Comparison of ENCODE assay signal across 23 cellular contexts in genomic region chr2:46950314-46950713, GRCh38. TPM values are rescaled to one million over a fixed set of nuclear protein-coding genes. Genes with fewer than 3 reads are reported as not detected.
DNase-seq lines count a peak whose midpoint lies in the region; TF ChIP-seq lines count a peak whose summit lies in the region.
"Had no signal": no experiment of that assay in that cellular context is flagged by ENCODE, and none has a peak within 500 bp of the region (broad histone marks: within the 10 kb centered on the region; RNA-seq: fewer than 3 reads in every experiment).

No MANE protein-coding gene starts in this region.

- H3K27ac Mint-ChIP-seq in neural crest cell (ENCODE audit: unreplicated experiment): peak overlapping the region; percentile 43
- H3K27ac Mint-ChIP-seq in activated naive CD4-positive, alpha-beta T cell treated with anti-CD3 and anti-CD28 coated beads, Interleukin-2, amount 10 ng/mL, durations not matched to agents 7 days and 5 days: no peak overlapping the region
- H3K27ac Mint-ChIP-seq: CD4-positive, alpha-beta T cell had no signal

- no peak for TF ChIP-seq POLR2A in stomach (IDR thresholded peaks at IDR 0.05)

- TF ChIP-seq EP300 in stomach (IDR thresholded peaks at IDR 0.05): no peak

- peak overlapping the region in 2 of 11 experiments; percentile 8 to 13; a peak in 1 of 22 replicates for H3K9ac ChIP-seq in BLaER1 treated with 17β-estradiol and CSF1 and Interleukin-3, amounts not matched to agents 10 nM and 100 nM
- H3K9ac ChIP-seq in GM23248 (no peak overlapping the region), adipocyte (ENCODE audit: low read length) (peak overlapping the region; percentile 7)
- H3K9ac ChIP-seq: SK-N-SH had no signal

- peak overlapping the region; percentile 53 to 99 (median 95); a peak in 21 of 22 replicates for H3K4me2 ChIP-seq in BLaER1 treated with 17β-estradiol and CSF1 and Interleukin-3, amounts not matched to agents 10 nM and 100 nM
- no peak overlapping the region for H3K4me2 ChIP-seq in GM23248 (ENCODE audit: unreplicated experiment)
- H3K4me2 ChIP-seq: SK-N-SH had no signal

- H3K36me3 Mint-ChIP-seq in neural crest cell (ENCODE audit: low read depth): peaks cover 8% of the 10 kb centered on the region
- H3K36me3 Mint-ChIP-seq in activated naive CD4-positive, alpha-beta T cell treated with anti-CD3 and anti-CD28 coated beads, Interleukin-2, amount 10 ng/mL, durations not matched to agents 7 days and 5 days: peaks cover 47% of the 10 kb centered on the region

- no peaks in the 10 kb centered on the region for H3K27me3 Mint-ChIP-seq in neural crest cell (ENCODE audit: low read depth)
- no peaks in the 10 kb centered on the region for H3K27me3 Mint-ChIP-seq in activated naive CD4-positive, alpha-beta T cell treated with anti-CD3 and anti-CD28 coated beads, Interleukin-2, amount 10 ng/mL, durations not matched to agents 7 days and 5 days
- H3K27me3 Mint-ChIP-seq: CD4-positive, alpha-beta T cell had no signal

- no peaks in the 10 kb centered on the region for H3K9me3 ChIP-seq in BLaER1 treated with 17β-estradiol and CSF1 and Interleukin-3, amounts not matched to agents 10 nM and 100 nM (replicated peaks in 1 of 11)
- H3K9me3 ChIP-seq in GM23248 (ENCODE audit: low read depth) (no peaks in the 10 kb centered on the region), adipocyte (ENCODE audit: control insufficient read depth, low read length) (no peaks in the 10 kb centered on the region), stomach (no peaks in the 10 kb centered on the region)
- H3K9me3 ChIP-seq: SK-N-SH had no signal

- peak overlapping the region in 7 of 11 experiments; percentile 4 to 88 (median 38); a peak in 6 of 22 replicates for H3K27ac ChIP-seq in BLaER1 treated with 17β-estradiol and CSF1 and Interleukin-3, amounts not matched to agents 10 nM and 100 nM
- H3K27ac ChIP-seq in GM23248 (peak overlapping the region; percentile 30), stomach (no peak overlapping the region)
- H3K27ac ChIP-seq: VCaP had no signal

- H3K27me3 ChIP-seq in BLaER1 treated with 17β-estradiol and CSF1 and Interleukin-3, amounts not matched to agents 10 nM and 100 nM: no peaks in the 10 kb centered on the region
- H3K27me3 ChIP-seq in GM23248 (replicated peaks; ENCODE audit: insufficient read depth) (no peaks in the 10 kb centered on the region), adipocyte (replicated peaks; ENCODE audit: control insufficient read depth, insufficient read depth, low read length) (no peaks in the 10 kb centered on the region), stomach (peaks cover 0 to 4% (median 0%) of the 10 kb centered on the region in 3 donors)
- H3K27me3 ChIP-seq: dorsolateral prefrontal cortex had no signal

- H3K9me2 ChIP-seq in GM23248 (ENCODE audit: insufficient read depth): no peaks in the 10 kb centered on the region
- H3K9me2 ChIP-seq: SK-N-SH had no signal

- H3K9me3 Mint-ChIP-seq in neural crest cell: no peaks in the 10 kb centered on the region
- no peaks in the 10 kb centered on the region for H3K9me3 Mint-ChIP-seq in activated naive CD4-positive, alpha-beta T cell treated with anti-CD3 and anti-CD28 coated beads, Interleukin-2, amount 10 ng/mL, durations not matched to agents 7 days and 5 days
- H3K9me3 Mint-ChIP-seq: CD4-positive, alpha-beta T cell had no signal

- H3K4me1 Mint-ChIP-seq in neural crest cell: peaks cover 9% of the 10 kb centered on the region
- peaks cover 40% of the 10 kb centered on the region for H3K4me1 Mint-ChIP-seq in activated naive CD4-positive, alpha-beta T cell treated with anti-CD3 and anti-CD28 coated beads, Interleukin-2, amount 10 ng/mL, durations not matched to agents 7 days and 5 days

- intact Hi-C loops in stomach (cut with DNase I; ENCODE audit: low total_unique reads): no loop called here

- H3K79me2 ChIP-seq in GM23248 (ENCODE audit: insufficient read depth): peaks cover 96% of the 10 kb centered on the region

- H2AFZ ChIP-seq in GM23248: no peak overlapping the region

- CTCF ChIA-PET in activated naive CD4-positive, alpha-beta T cell treated with anti-CD3 and anti-CD28 coated beads, Interleukin-2, amount 10 ng/mL, durations not matched to agents 7 days and 5 days (lab: Charles Lee): no interaction called here

- peaks cover 67 to 91% (median 82%) of the 10 kb centered on the region in 10 experiments for H3K4me1 ChIP-seq in BLaER1 treated with 17β-estradiol and CSF1 and Interleukin-3, amounts not matched to agents 10 nM and 100 nM
- H3K4me1 ChIP-seq in GM23248 (ENCODE audit: insufficient read depth) (peaks cover 23% of the 10 kb centered on the region), adipocyte (ENCODE audit: control insufficient read depth, insufficient read depth, low read length) (peaks cover 32% of the 10 kb centered on the region), stomach (peaks cover 7 to 16% (median 9%) of the 10 kb centered on the region in 4 donors)

- H3F3A ChIP-seq in GM23248 (ENCODE audit: insufficient read depth): peaks cover 44% of the 10 kb centered on the region

- peaks cover 32 to 86% (median 65%) of the 10 kb centered on the region in 11 experiments for H3K36me3 ChIP-seq in BLaER1 treated with 17β-estradiol and CSF1 and Interleukin-3, amounts not matched to agents 10 nM and 100 nM
- peaks cover 41% of the 10 kb centered on the region for H3K36me3 ChIP-seq in GM23248 (ENCODE audit: low read depth)
- H3K36me3 ChIP-seq in adipocyte (ENCODE audit: control insufficient read depth, insufficient read depth, low read length, severe bottlenecking): peaks cover 42% of the 10 kb centered on the region
- H3K36me3 ChIP-seq in stomach: peaks cover 3 to 41% (median 37%) of the 10 kb centered on the region in 4 donors

- 22 to 30% methylated on average over 8 of the region's 8 CpGs for WGBS in GM23248 (ENCODE audit: low coverage in 1 of 2, low lambda C conversion rate in 2 of 2, missing lambda C conversion rate in 2 of 2), 2 experiments
- 84 to 96% (median 90%) methylated on average over 8 of the region's 8 CpGs for whole genome bisulfite sequencing in stomach, 5 donors

- no peak overlapping the region for H3K4me3 ChIP-seq in BLaER1 treated with 17β-estradiol and CSF1 and Interleukin-3, amounts not matched to agents 10 nM and 100 nM
- no peak overlapping the region for H3K4me3 ChIP-seq in GM23248
- peak overlapping the region; percentile 13 for H3K4me3 ChIP-seq in adipocyte (ENCODE audit: low read length)
- H3K4me3 ChIP-seq in stomach: no peak overlapping the region
- H3K4me3 ChIP-seq: dorsolateral prefrontal cortex had no signal

- TF ChIP-seq CTCF in neural crest cell (conservative IDR thresholded peaks at IDR 0.05) (no peak), stomach (IDR thresholded peaks at IDR 0.05) (no peak)

- H4K20me1 ChIP-seq in BLaER1 treated with 17β-estradiol and CSF1 and Interleukin-3, amounts not matched to agents 10 nM and 100 nM: peaks cover 0 to 75% (median 19%) of the 10 kb centered on the region in 11 experiments; a peak in 12 of 22 replicates
- H4K20me1 ChIP-seq in GM23248 (ENCODE audit: insufficient read depth): 0 out of 2 replicates have a peak, but pooled peaks cover 5% of the 10 kb centered on the region

- no peak overlapping the region for H3K4me3 Mint-ChIP-seq in neural crest cell
- H3K4me3 Mint-ChIP-seq in activated naive CD4-positive, alpha-beta T cell treated with anti-CD3 and anti-CD28 coated beads, Interleukin-2, amount 10 ng/mL, durations not matched to agents 7 days and 5 days: no peak overlapping the region
- H3K4me3 Mint-ChIP-seq: CD4-positive, alpha-beta T cell had no signal

- in situ Hi-C loops in GM23248 (cut with MboI): no loop called here

- DNase-seq in GM23248 (peak; percentile 47), adipocyte (ENCODE audit: low read depth) (no peak), neural crest cell (ENCODE audit: low read depth, low spot score) (no peak), NK-92 (lab: John Stamatoyannopoulos, UW; ENCODE audit: unreplicated experiment) (no peak), stomach (no peak)
- no peak for DNase-seq in activated naive CD4-positive, alpha-beta T cell treated with anti-CD3 and anti-CD28 coated beads, Interleukin-2, amount 10 ng/mL, durations not matched to agents 7 days and 5 days
- DNase-seq: activated CD4-positive, alpha-beta T cell treated with anti-CD3 and anti-CD28 coated beads, Interleukin-2, amount 50 U/mL, for 1 hour; activated gamma-delta T cell treated with Interleukin-2 at 50 U/mL for 16 hours; anterior cingulate cortex; CD4-positive, alpha-beta T cell; DMS153; dorsolateral prefrontal cortex; foreskin melanocyte; GDM1; hippocampal formation; left ventricle myocardium superior; NCI-H146; NCI-H510A treated with DMSO at 0.1 percent for 48 hours; nucleus accumbens; SK-N-SH; stimulated activated CD4-positive, alpha-beta T cell treated with anti-CD3 and anti-CD28 coated beads, Interleukin-4, amount 100 ng/mL, for 24 hours had no signal

RNA-seq across cellular contexts. Expression of gene TTC7A, which starts 9.3 kb away (rescaled TPM):
- total RNA-seq in GM23248 (2014; rRNA removed; shearing (Covaris generic)): 51.2 and 61.1 TPM in 2 replicates
- polyA plus RNA-seq in GM23248 (2016; fragmentation: Nextera tagmentation; extraction: Ambion mirVana): 16.1 and 17.7 TPM in 2 replicates
- 9.6 and 9.8 TPM in 2 replicates for total RNA-seq in neural crest cell
- total RNA-seq in stomach: 10 to 100 TPM in 4 of 5 donors, 1 to 10 TPM in 1; 7.2 to 44.6 (median 28.1) TPM
- polyA plus RNA-seq in stomach: 1 to 10 TPM; 4.9 to 9.1 (median 8.5) TPM

RNA-seq across cellular contexts. Expression of gene MCFD2, which starts 34.7 kb away (rescaled TPM):
- 310 and 329 TPM in 2 replicates for total RNA-seq in GM23248 (2014; rRNA removed; shearing (Covaris generic))
- polyA plus RNA-seq in GM23248 (2016; fragmentation: Nextera tagmentation; extraction: Ambion mirVana) (298 and 303 TPM in 2 replicates), stomach (10 to 100 TPM; 15.9 to 23.5 (median 17.1) TPM)
- total RNA-seq in neural crest cell (78.8 and 79.8 TPM in 2 replicates), stomach (100 to 1,000 TPM in 2 of 5 donors, 10 to 100 TPM in 3; 13.3 to 127 (median 78.0) TPM)

Comparison
In these comparisons a context has a peak if more than half of its experiments do, and no peak if none do; other contexts are left out.
1. H3K27ac ChIP-seq: peak in BLaER1 treated with 17β-estradiol and CSF1 and Interleukin-3, amounts not matched to agents 10 nM and 100 nM (7 of 11) and GM23248 (single experiment); none in stomach (0 of 5).